20 cellular contexts compared by ENCODE assay signal in the genomic region with DNA sequence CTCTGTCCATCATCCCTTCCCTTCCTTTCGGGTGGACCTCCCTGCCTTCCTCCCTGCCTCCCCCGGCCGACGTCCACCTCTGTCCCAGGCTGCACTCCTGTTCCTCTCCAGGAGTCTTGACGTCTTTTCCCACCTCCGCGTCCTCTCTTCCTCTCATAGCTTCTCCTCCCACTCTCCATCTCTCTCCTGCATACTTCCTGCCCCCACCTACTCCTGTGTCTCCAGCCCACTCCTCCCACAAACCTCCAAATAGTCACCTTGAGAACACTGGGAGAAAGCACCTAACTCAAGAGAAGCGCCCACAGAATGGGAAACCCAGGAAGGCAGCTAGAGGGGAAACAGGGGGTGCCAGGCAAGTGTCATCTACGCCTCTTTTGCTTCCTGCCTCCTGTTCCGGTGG.
"Had no signal": no experiment of that assay in that cellular context is flagged by ENCODE, and none has a peak within 500 bp of the region (broad histone marks: within the 10 kb centered on the region; RNA-seq: fewer than 3 reads in every experiment).

No MANE protein-coding gene starts in this region.

- H3K27ac Mint-ChIP-seq: activated naive CD8-positive, alpha-beta T cell treated with anti-CD3 and anti-CD28 coated beads, Interleukin-2, amount 10 ng/mL, durations not matched to agents 7 days and 5 days; naive thymus-derived CD4-positive, alpha-beta T cell; T-helper 17 cell had no signal

- H3K36me3 ChIP-seq: brain microvascular endothelial cell, gastrocnemius medialis, transverse colon, WERI-Rb-1 had no signal

- H3K9me3 ChIP-seq: gastrocnemius medialis, testis, transverse colon had no signal

- H2AFZ ChIP-seq: hepatocyte had no signal

- H3K4me2 ChIP-seq: hepatocyte had no signal

- H3K79me2 ChIP-seq: hepatocyte had no signal

- H3K4me3 Mint-ChIP-seq: activated naive CD8-positive, alpha-beta T cell treated with anti-CD3 and anti-CD28 coated beads, Interleukin-2, amount 10 ng/mL, durations not matched to agents 7 days and 5 days; naive thymus-derived CD4-positive, alpha-beta T cell; T-helper 17 cell had no signal

- H3K36me3 Mint-ChIP-seq: activated naive CD8-positive, alpha-beta T cell treated with anti-CD3 and anti-CD28 coated beads, Interleukin-2, amount 10 ng/mL, durations not matched to agents 7 days and 5 days; naive thymus-derived CD4-positive, alpha-beta T cell had no signal

- H3K4me3 ChIP-seq: gastrocnemius medialis, hepatocyte, testis, transverse colon had no signal

- DNase-seq: activated CD8-positive, alpha-beta memory T cell treated with anti-CD3 and anti-CD28 coated beads for 24 hours; activated effector memory CD4-positive, alpha-beta T cell treated with Interleukin-2 at 50 U/mL for 16 hours; activated naive CD4-positive, alpha-beta T cell treated with Interleukin-2 at 50 U/mL for 16 hours; activated naive CD8-positive, alpha-beta T cell treated with anti-CD3 and anti-CD28 coated beads, Interleukin-2, amount 10 ng/mL, durations not matched to agents 7 days and 5 days; brain microvascular endothelial cell; central memory CD4-positive, alpha-beta T cell; effector memory CD4-positive, alpha-beta T cell; erythroblast; mammary epithelial cell; naive thymus-derived CD4-positive, alpha-beta T cell; stimulated activated naive CD4-positive, alpha-beta T cell treated with Interleukin-2 at 50 U/mL for 16 hours; T-helper 17 cell; T1000; WERI-Rb-1 had no signal

- ATAC-seq: activated CD4-positive, CD25-positive, alpha-beta regulatory T cell treated with anti-CD3 and anti-CD28 coated beads, Interleukin-2, amount 50 U/mL, for 24 hours; right cardiac atrium had no signal

- H3K27ac ChIP-seq: brain microvascular endothelial cell, gastrocnemius medialis, hepatocyte, testis, transverse colon, WERI-Rb-1 had no signal

- H3K9me3 Mint-ChIP-seq: activated naive CD8-positive, alpha-beta T cell treated with anti-CD3 and anti-CD28 coated beads, Interleukin-2, amount 10 ng/mL, durations not matched to agents 7 days and 5 days had no signal

- H3K27me3 ChIP-seq: gastrocnemius medialis, testis, transverse colon had no signal
